Comparison of ENCODE assay signal across 8 cellular contexts in the genomic region with DNA sequence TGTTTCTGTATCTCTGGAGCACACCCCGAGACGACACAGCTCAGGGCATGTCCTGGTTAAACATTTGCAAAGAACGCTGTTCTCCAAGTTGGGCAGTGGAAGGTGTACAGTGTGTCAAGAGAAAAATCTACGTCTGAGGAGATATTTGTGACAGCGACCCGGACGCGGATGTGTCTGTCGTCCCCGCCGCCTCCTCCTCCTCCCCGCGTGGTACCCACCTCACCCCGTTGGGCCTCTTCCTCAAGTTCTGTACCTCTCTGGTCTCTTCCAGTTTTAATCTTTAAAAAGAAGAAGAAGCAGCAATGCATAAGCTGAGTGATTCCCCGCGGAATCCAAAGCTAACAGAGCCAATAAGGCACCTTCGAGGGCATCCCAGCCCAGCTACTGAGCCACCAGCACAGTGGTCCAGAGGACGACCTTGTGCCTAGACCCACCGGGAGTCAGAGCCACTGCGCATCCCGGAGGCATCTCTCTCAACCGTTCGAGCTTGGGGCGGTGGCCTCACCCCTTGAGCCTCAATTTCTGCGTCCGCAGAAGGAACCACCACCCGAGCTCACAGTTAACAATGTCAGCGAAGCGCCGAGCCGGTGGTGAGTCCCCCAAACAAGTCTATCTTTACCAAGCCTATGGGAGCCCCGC. TPM values are rescaled to one million over a fixed set of nuclear protein-coding genes. Genes with fewer than 3 reads are reported as not detected.
DNase-seq lines count a peak whose midpoint lies in the region; ATAC-seq, FAIRE-seq and TF ChIP-seq lines count a peak whose summit lies in the region.

No MANE protein-coding gene starts in this region.

- ATAC-seq in GM18909 (IDR thresholded peaks at IDR 0.05; ENCODE audit: poor library complexity, unreplicated experiment) (peak; percentile 21), HG02981 (IDR thresholded peaks at IDR 0.05; ENCODE audit: unreplicated experiment) (peak; percentile 12)

- H3K27ac ChIP-seq in caudate nucleus (ENCODE audit: low read depth, low read length) = peak overlapping the region; percentile 45
- peak overlapping the region; percentile 86 for H3K27ac ChIP-seq in suprapubic skin

- FAIRE-seq in GM19239 (lab: Jason Lieb, UNC) = no peak

- H3K9me3 ChIP-seq in suprapubic skin = no peaks in the 10 kb centered on the region

- no peak for TF ChIP-seq EP300 in suprapubic skin (IDR thresholded peaks at IDR 0.05)

- H3K36me3 ChIP-seq in suprapubic skin = peaks cover 37% of the 10 kb centered on the region

- 1% methylated on average over 31 to 32 of the region's 32 CpGs for WGBS in lower leg skin, 2 donors
- under 1% methylated on average over 31 of the region's 32 CpGs for WGBS in suprapubic skin

- TF ChIP-seq CTCF in lower leg skin (IDR thresholded peaks at IDR 0.05) (no peak), suprapubic skin (IDR thresholded peaks at IDR 0.05) (no peak)

- intact Hi-C loops in lower leg skin (cut with DNase I; ENCODE audit: low total_unique reads) = no loop called here

- no peaks in the 10 kb centered on the region for H3K27me3 ChIP-seq in suprapubic skin

- TF ChIP-seq POLR2A in lower leg skin (IDR thresholded peaks at IDR 0.05) = no peak
- TF ChIP-seq POLR2A in suprapubic skin (IDR thresholded peaks at IDR 0.05) = no peak

- peak; percentile 14 for DNase-seq in SW480 (ENCODE audit: low spot score)
- DNase-seq in caudate nucleus (lab: John Stamatoyannopoulos, UW) = peak in 5 of 61 donors; percentile 44 to 64 (median 47)
- no peak for DNase-seq in lower leg skin (ENCODE audit: low spot score in 2 of 2)
- DNase-seq in suprapubic skin (ENCODE audit: low spot score in 2 of 2) = peak in 1 of 2 donors; percentile 84
- no peak for DNase-seq in GDM1 (lab: John Stamatoyannopoulos, UW)
- DNase-seq in GM19239 (ENCODE audit: insufficient read length, low spot score) = no peak

- peak overlapping the region; percentile 82 for H3K4me3 ChIP-seq in lower leg skin (ENCODE audit: low read depth, poor library complexity, severe bottlenecking)
- H3K4me3 ChIP-seq in suprapubic skin = peak overlapping the region; percentile 99

- H3K4me1 ChIP-seq in suprapubic skin = peaks cover 35% of the 10 kb centered on the region

RNA-seq across cellular contexts. Expression of a gene that starts 0.5 kb away (rescaled TPM):
- total RNA-seq in lower leg skin = 100 to 1,000 TPM in 1 of 4 donors, 10 to 100 TPM in 3; 56.3 to 105 (median 61.3) TPM
- 10 to 100 TPM; 32.7 to 71.9 (median 43.7) TPM for total RNA-seq in suprapubic skin

RNA-seq across cellular contexts. Expression of a gene that starts 0.7 kb away (rescaled TPM):
- total RNA-seq in lower leg skin = 10 to 100 TPM; 20.7 to 39.7 (median 36.1) TPM
- total RNA-seq in suprapubic skin = 10 to 100 TPM; 22.6 to 51.4 (median 34.4) TPM

RNA-seq across cellular contexts. Expression of a gene that starts 10.7 kb away (rescaled TPM):
- 10 to 100 TPM; 26.3 to 44.7 (median 37.7) TPM for total RNA-seq in lower leg skin
- total RNA-seq in suprapubic skin = 10 to 100 TPM; 31.7 to 44.7 (median 36.3) TPM

RNA-seq across cellular contexts. Expression of a gene that starts 31.6 kb away (rescaled TPM):
- total RNA-seq in lower leg skin = 10 to 100 TPM; 17.0 to 31.0 (median 22.7) TPM
- 10 to 100 TPM; 18.0 to 24.5 (median 20.8) TPM for total RNA-seq in suprapubic skin
